In the genomic region with DNA sequence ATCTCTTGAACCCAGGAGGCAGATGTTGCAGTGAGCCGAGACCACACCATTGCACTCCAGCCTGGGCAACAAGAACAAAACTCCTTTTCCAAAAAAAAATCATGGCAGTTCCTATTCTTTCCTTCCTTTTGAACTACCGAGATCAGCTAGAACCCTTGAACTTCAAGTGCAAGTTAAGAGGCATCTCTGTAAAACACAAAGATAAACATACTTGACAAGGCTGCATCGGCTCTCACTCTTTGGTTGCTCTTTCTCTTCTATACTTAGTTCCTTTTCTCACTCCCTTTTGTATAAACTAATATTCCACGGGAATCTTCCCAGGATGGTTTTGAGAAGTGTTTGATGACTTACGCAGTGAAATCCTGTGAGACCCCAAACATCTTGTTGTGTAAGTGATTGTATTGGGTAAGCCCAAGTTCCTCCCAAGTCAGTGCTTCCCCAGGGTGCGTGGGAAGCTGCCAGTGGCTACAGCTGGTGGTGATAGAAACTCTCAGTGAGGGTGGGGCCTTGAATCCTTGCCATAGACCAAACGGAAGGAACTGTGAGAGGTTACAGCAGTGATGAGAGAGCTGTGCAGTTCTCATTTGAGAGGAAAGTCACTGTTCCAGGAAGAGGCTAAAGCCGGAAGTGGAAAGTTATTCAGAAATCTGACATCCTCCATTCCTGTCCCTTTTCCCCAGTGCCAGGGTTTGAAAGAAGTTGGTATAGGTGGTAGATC, we compare ENCODE assay signal across 9 cellular contexts. TPM values are rescaled to one million over a fixed set of nuclear protein-coding genes. Genes with fewer than 3 reads are reported as not detected.
DNase-seq lines count a peak whose midpoint lies in the region; ATAC-seq, FAIRE-seq and TF ChIP-seq lines count a peak whose summit lies in the region.
"Had no signal": no experiment of that assay in that cellular context is flagged by ENCODE, and none has a peak within 500 bp of the region (broad histone marks: within the 10 kb centered on the region; RNA-seq: fewer than 3 reads in every experiment).

No MANE protein-coding gene starts in this region.

- H3K4me2 ChIP-seq in Karpas-422 (ENCODE audit: low read depth, low read length, poor library complexity, severe bottlenecking) = no peak overlapping the region

- POLR2A ChIA-PET in activated CD8-positive, alpha-beta T cell treated with anti-CD3 and anti-CD28 coated beads for 36 hours (lab: Charles Lee) = interaction anchor here (0.7 to 2.9 kb wide), 4 partner anchors 10 to 175 kb away, joined by 3 to 8 read pairs (median 4); no protein-coding TSS in a partner anchor

- peak in 6 of 56 donors; percentile 6 to 18 (median 11) for TF ChIP-seq CTCF in dorsolateral prefrontal cortex (IDR thresholded peaks at IDR 0.05 in 54 of 56, conservative IDR thresholded peaks at IDR 0.05 in 2 of 56; ENCODE audit: low read depth in 1 of 56, partially characterized antibody in 56 of 56)
- TF ChIP-seq CTCF in activated CD8-positive, alpha-beta T cell treated with anti-CD3 and anti-CD28 coated beads for 36 hours (IDR thresholded peaks at IDR 0.05) = no peak

- H3K27me3 ChIP-seq in dorsolateral prefrontal cortex (no peaks in the 10 kb centered on the region), Karpas-422 (ENCODE audit: low read length) (no peaks in the 10 kb centered on the region)

- H3K27ac Mint-ChIP-seq in activated CD8-positive, alpha-beta T cell treated with anti-CD3 and anti-CD28 coated beads for 36 hours = no peak overlapping the region

- H3K9me2 ChIP-seq in Karpas-422 (replicated peaks; ENCODE audit: insufficient read depth, low read length) = no peaks in the 10 kb centered on the region

- no peaks in the 10 kb centered on the region for H4K20me1 ChIP-seq in Karpas-422 (ENCODE audit: insufficient read depth, low read depth, low read length)

- H3K27me3 Mint-ChIP-seq in activated CD8-positive, alpha-beta T cell treated with anti-CD3 and anti-CD28 coated beads for 36 hours = no peaks in the 10 kb centered on the region
- H3K27me3 Mint-ChIP-seq: naive B cell had no signal

- no peak for ATAC-seq in HG03025 (IDR thresholded peaks at IDR 0.05; ENCODE audit: low FRiP score, unreplicated experiment)
- ATAC-seq in activated CD8-positive, alpha-beta T cell treated with anti-CD3 and anti-CD28 coated beads for 36 hours = no peak

- intact Hi-C loops in dorsolateral prefrontal cortex (cut with DNase I) = loop anchor here in 1 of 2 donors (2.0 kb wide), 1 partner anchor 24 kb away; a partner anchor contains a TSS
- intact Hi-C loops in activated CD8-positive, alpha-beta T cell treated with anti-CD3 and anti-CD28 coated beads for 36 hours (cut with micrococcal nuclease) = no loop called here

- peaks cover 57% of the 10 kb centered on the region for H3K36me3 Mint-ChIP-seq in activated CD8-positive, alpha-beta T cell treated with anti-CD3 and anti-CD28 coated beads for 36 hours (ENCODE audit: low read depth)

- peak overlapping the region; percentile 83 to 100 (median 98) for H3K27ac ChIP-seq in dorsolateral prefrontal cortex
- H3K27ac ChIP-seq in Karpas-422 (ENCODE audit: low read length) = no peak overlapping the region

- peak overlapping the region in 52 of 59 donors; percentile 0 to 63 (median 34) for H3K4me3 ChIP-seq in dorsolateral prefrontal cortex
- H3K4me3 ChIP-seq in Karpas-422 (ENCODE audit: low read length) = no peak overlapping the region

- H3K4me1 Mint-ChIP-seq in activated CD8-positive, alpha-beta T cell treated with anti-CD3 and anti-CD28 coated beads for 36 hours (ENCODE audit: low read depth) = no peaks in the 10 kb centered on the region

- CTCF ChIA-PET in activated CD8-positive, alpha-beta T cell treated with anti-CD3 and anti-CD28 coated beads for 36 hours (lab: Charles Lee) = interaction anchor here (1.0 to 9.4 kb wide), 5 partner anchors 10 to 65 kb away, joined by 3 to 65 read pairs (median 3); a partner anchor contains a TSS

- no peak overlapping the region for H3K9ac ChIP-seq in Karpas-422 (ENCODE audit: low read length)

- DNase-seq in GM18507 (ENCODE audit: extremely low spot score, insufficient read length, low read depth) (no peak), NOMO-1 treated with dmso at 0.1 percent for 144 hours (lab: John Stamatoyannopoulos, UW; ENCODE audit: unreplicated experiment) (peak; percentile 84), dorsolateral prefrontal cortex (peak in 9 of 10 donors; percentile 17 to 92 (median 86)), myocyte (ENCODE audit: low read depth) (peak; percentile 97), Karpas-422 (no peak)
- no peak for DNase-seq in activated CD8-positive, alpha-beta T cell treated with anti-CD3 and anti-CD28 coated beads for 36 hours
- DNase-seq in activated T-cell treated with anti-CD3 and anti-CD28 coated beads, Interleukin-2, amount 50 U/mL, for 48 hours = no peak
- DNase-seq: naive B cell had no signal

- no peak overlapping the region for H2AFZ ChIP-seq in Karpas-422 (ENCODE audit: low read length)

- H3K79me2 ChIP-seq in Karpas-422 (ENCODE audit: low read length) = no peaks in the 10 kb centered on the region

- no peaks in the 10 kb centered on the region for H3K9me3 ChIP-seq in Karpas-422 (ENCODE audit: low read length)

- peak; percentile 21 for FAIRE-seq in GM18507 (lab: Jason Lieb, UNC)

- no peak overlapping the region for H3K4me3 Mint-ChIP-seq in activated CD8-positive, alpha-beta T cell treated with anti-CD3 and anti-CD28 coated beads for 36 hours
- H3K4me3 Mint-ChIP-seq: naive B cell had no signal

- no peaks in the 10 kb centered on the region for H3K9me3 Mint-ChIP-seq in activated CD8-positive, alpha-beta T cell treated with anti-CD3 and anti-CD28 coated beads for 36 hours
- H3K9me3 Mint-ChIP-seq: naive B cell had no signal

- H3K36me3 ChIP-seq in Karpas-422 (ENCODE audit: insufficient read depth, low read length) = peaks cover 47% of the 10 kb centered on the region

- no peaks in the 10 kb centered on the region for H3K4me1 ChIP-seq in Karpas-422 (ENCODE audit: low read length)

RNA-seq across cellular contexts. Expression of a gene that starts 24.1 kb away (rescaled TPM):
- total RNA-seq in dorsolateral prefrontal cortex (10 to 100 TPM in 115 of 120 experiments, 1 to 10 TPM in 5; 7.5 to 83.6 (median 20.5) TPM), myocyte (45.1 and 47.2 TPM in 2 replicates)
- polyA plus RNA-seq in myocyte (2012) = 30.8 TPM
- 1 to 10 TPM in 1 of 2 experiments, not detected in 1; 1.2 TPM for total RNA-seq in activated CD8-positive, alpha-beta T cell treated with anti-CD3 and anti-CD28 coated beads for 36 hours
- total RNA-seq in Karpas-422 (2014; rRNA removed; shearing (Covaris generic); ENCODE audit: low replicate concordance) = 0.43 and 2.6 TPM in 2 replicates

RNA-seq across cellular contexts. Expression of a gene that starts 28.8 kb away (rescaled TPM):
- total RNA-seq in dorsolateral prefrontal cortex = 10 to 100 TPM in 36 of 120 experiments, 1 to 10 TPM in 84; 4.5 to 16.1 (median 8.9) TPM
- 3.2 and 4.5 TPM in 2 replicates for total RNA-seq in myocyte
- polyA plus RNA-seq in myocyte (2012) = 9.6 TPM
- 10 to 100 TPM; 55.2 to 63.8 TPM for total RNA-seq in activated CD8-positive, alpha-beta T cell treated with anti-CD3 and anti-CD28 coated beads for 36 hours
- 13.2 and 19.0 TPM in 2 replicates for total RNA-seq in Karpas-422 (2014; rRNA removed; shearing (Covaris generic); ENCODE audit: low replicate concordance)

RNA-seq across cellular contexts. Expression of a gene that starts 43.0 kb away (rescaled TPM):
- total RNA-seq in dorsolateral prefrontal cortex (100 to 1,000 TPM in 5 of 120 experiments, 10 to 100 TPM in 115; 51.4 to 114 (median 73.5) TPM), myocyte (35.0 and 37.1 TPM in 2 replicates)
- polyA plus RNA-seq in myocyte (2012) = 42.0 TPM
- total RNA-seq in activated CD8-positive, alpha-beta T cell treated with anti-CD3 and anti-CD28 coated beads for 36 hours = 10 to 100 TPM; 50.3 to 61.5 TPM
- total RNA-seq in Karpas-422 (2014; rRNA removed; shearing (Covaris generic); ENCODE audit: low replicate concordance) = 34.0 and 44.5 TPM in 2 replicates

Comparison
In these comparisons a context has a peak if more than half of its experiments do, and no peak if none do; other contexts are left out.
1. DNase-seq: peak in NOMO-1 treated with dmso at 0.1 percent for 144 hours (single experiment), dorsolateral prefrontal cortex (9 of 10) and myocyte (single experiment); none in GM18507 (single experiment), activated CD8-positive, alpha-beta T cell treated with anti-CD3 and anti-CD28 coated beads for 36 hours (single experiment), Karpas-422 (single experiment) and activated T-cell treated with anti-CD3 and anti-CD28 coated beads, Interleukin-2, amount 50 U/mL, for 48 hours (0 of 2).